ENCODE assay signal across 20 cellular contexts in genomic region chr2:58432491-58433166, GRCh38.
DNase-seq lines count a peak whose midpoint lies in the region; TF ChIP-seq lines count a peak whose summit lies in the region.
"Had no signal": no experiment of that assay in that cellular context is flagged by ENCODE, and none has a peak within 500 bp of the region (broad histone marks: within the 10 kb centered on the region; RNA-seq: fewer than 3 reads in every experiment).

No MANE protein-coding gene starts in this region.

- peaks cover 0 to 5% (median 2%) of the 10 kb centered on the region in 6 donors for H3K9me3 Mint-ChIP-seq in immature natural killer cell

- in situ Hi-C loops in astrocyte of the spinal cord (cut with HindIII; ENCODE audit: low sequenced_read_pairs) (no loop called here), mammary epithelial cell (cut with MboI; ENCODE audit: low sequenced_read_pairs in 2 of 2) (loop anchor here in 1 of 2 donors (25.0 kb wide), 2 partner anchors 520 to 670 kb away; no protein-coding TSS in a partner anchor)

- no peak overlapping the region for H4K5ac ChIP-seq in mesendoderm (ENCODE audit: low read length)

- 100% methylated on average over 2 of the region's 3 CpGs for WGBS in mesendoderm (ENCODE audit: extremely low coverage, insufficient coverage, low lambda C conversion rate)
- WGBS in smooth muscle cell (ENCODE audit: low lambda C conversion rate) = 49% methylated on average over 3 of the region's 3 CpGs
- 8% methylated on average over 3 of the region's 3 CpGs for WGBS in mammary epithelial cell (ENCODE audit: low coverage, missing lambda C conversion rate)

- H3K27me3 ChIP-seq in mesendoderm (ENCODE audit: insufficient read depth, low read length, poor library complexity) (no peaks in the 10 kb centered on the region), smooth muscle cell (ENCODE audit: low read depth) (no peaks in the 10 kb centered on the region), mammary epithelial cell (ENCODE audit: insufficient read depth, low read length) (peaks cover 10% of the 10 kb centered on the region)
- H3K27me3 ChIP-seq: BE2C had no signal

- H3K27ac ChIP-seq in mesendoderm (ENCODE audit: low read depth, low read length) (no peak overlapping the region), smooth muscle cell (ENCODE audit: low read depth) (no peak overlapping the region), mammary epithelial cell (ENCODE audit: insufficient read depth, low read depth, low read length) (no peak overlapping the region)

- H4K20me1 ChIP-seq in smooth muscle cell (ENCODE audit: low read depth) (no peaks in the 10 kb centered on the region), mammary epithelial cell (ENCODE audit: insufficient read depth, low read length) (no peaks in the 10 kb centered on the region)

- H2BK15ac ChIP-seq in mesendoderm (replicated peaks; ENCODE audit: low read depth) = no peak overlapping the region

- H2AK5ac ChIP-seq in mesendoderm (ENCODE audit: low read length) = peak overlapping the region; percentile 83

- H3K56ac ChIP-seq in mesendoderm (ENCODE audit: low read length) = peak overlapping the region; percentile 72

- no peak for TF ChIP-seq CTCF in astrocyte of the spinal cord (IDR thresholded peaks at IDR 0.05; ENCODE audit: low read depth, low read length)
- no peak for TF ChIP-seq CTCF in smooth muscle cell (IDR thresholded peaks at IDR 0.05; ENCODE audit: borderline replicate concordance, insufficient read depth, poor library complexity, severe bottlenecking)
- TF ChIP-seq CTCF in mammary epithelial cell (conservative IDR thresholded peaks at IDR 0.05 in 1 of 2, IDR thresholded peaks at IDR 0.05 in 1 of 2; ENCODE audit: extremely low read depth in 1 of 2, insufficient read depth in 1 of 2, low read depth in 1 of 2, low read length in 2 of 2) = no peak

- BruUV-seq in mammary epithelial cell (replicated peaks; lab: Mats Ljungman, UMichigan) = no TSS peak

- H3K9ac ChIP-seq in mesendoderm (ENCODE audit: low read length) = no peak overlapping the region
- no peak overlapping the region for H3K9ac ChIP-seq in smooth muscle cell (ENCODE audit: low read depth)
- no peak overlapping the region for H3K9ac ChIP-seq in mammary epithelial cell (ENCODE audit: insufficient read depth, low read length)

- no peak overlapping the region for H3K27ac Mint-ChIP-seq in immature natural killer cell

- H3K79me2 ChIP-seq in mesendoderm (ENCODE audit: control insufficient read depth, insufficient read depth, low read length) = no peaks in the 10 kb centered on the region
- H3K79me2 ChIP-seq in smooth muscle cell (ENCODE audit: low read depth) = no peaks in the 10 kb centered on the region
- H3K79me2 ChIP-seq in mammary epithelial cell (ENCODE audit: insufficient read depth, low read length) = no peaks in the 10 kb centered on the region

- intact Hi-C loops in mammary epithelial cell (cut with micrococcal nuclease) = no loop called here

- H3K79me1 ChIP-seq in mesendoderm (ENCODE audit: low read length) = no peaks in the 10 kb centered on the region

- H3K9me3 ChIP-seq in smooth muscle cell (replicated peaks; ENCODE audit: low read depth) (no peaks in the 10 kb centered on the region), mammary epithelial cell (replicated peaks; ENCODE audit: insufficient read depth, low read length) (no peaks in the 10 kb centered on the region)
- H3K9me3 ChIP-seq: BE2C had no signal

- dilution Hi-C loops in mammary epithelial cell (cut with HindIII; ENCODE audit: low sequenced_read_pairs) = no loop called here

- DNase-seq in M059J (ENCODE audit: low read depth) = peak; percentile 35
- peak; percentile 12 for DNase-seq in astrocyte of the spinal cord (ENCODE audit: low read depth, low spot score)
- peak; percentile 63 for DNase-seq in mesendoderm
- no peak for DNase-seq in smooth muscle cell (lab: John Stamatoyannopoulos, UW; ENCODE audit: unreplicated experiment)
- no peak for DNase-seq in activated naive CD4-positive, alpha-beta T cell (lab: John Stamatoyannopoulos, UW)
- no peak for DNase-seq in immature natural killer cell
- no peak for DNase-seq in mammary epithelial cell
- DNase-seq: BE2C; DMS53; EL; GF-D8; GOT3; Karpas-422; NCI-H1417; NCI-H1694 treated with DMSO at 0.1 percent for 48 hours; NCI-H2107; NCI-H510A; NCI-H748 treated with DMSO at 0.1 percent for 48 hours; NK-92 treated with Interleukin-12 subunit alpha and Interleukin-12 subunit beta, amount 100 ng/mL, for 24 hours; SIG-M5 had no signal

- peaks cover 9% of the 10 kb centered on the region for H3F3A ChIP-seq in smooth muscle cell (ENCODE audit: low read depth)

- no peak overlapping the region for H3K4me2 ChIP-seq in mesendoderm (ENCODE audit: low read length)
- peak overlapping the region; percentile 63 for H3K4me2 ChIP-seq in smooth muscle cell
- no peak overlapping the region for H3K4me2 ChIP-seq in mammary epithelial cell (ENCODE audit: insufficient read depth, low read depth, low read length)

- CTCF ChIA-PET in mammary epithelial cell (lab: Charles Lee; ENCODE audit: low non-redundant PET) = no interaction called here

- H3K4me1 Mint-ChIP-seq in immature natural killer cell = peaks cover 2 to 14% of the 10 kb centered on the region in 2 donors

- H3K36me3 ChIP-seq in mesendoderm (ENCODE audit: control insufficient read depth, insufficient read depth, low read length) = no peaks in the 10 kb centered on the region
- H3K36me3 ChIP-seq in smooth muscle cell (ENCODE audit: low read depth) = no peaks in the 10 kb centered on the region
- H3K36me3 ChIP-seq in mammary epithelial cell (ENCODE audit: insufficient read depth, low read length) = no peaks in the 10 kb centered on the region
- H3K36me3 ChIP-seq: BE2C had no signal

- H3K23ac ChIP-seq in mesendoderm (ENCODE audit: low read length) = peak overlapping the region; percentile 48

- peak overlapping the region; percentile 5 for H2BK120ac ChIP-seq in mesendoderm (ENCODE audit: low read depth, low read length)

- H3K4me1 ChIP-seq in mesendoderm (ENCODE audit: control insufficient read depth, low read depth, low read length) (peaks cover 21% of the 10 kb centered on the region), smooth muscle cell (ENCODE audit: low read depth) (peaks cover 10% of the 10 kb centered on the region), mammary epithelial cell (ENCODE audit: insufficient read depth, low read length) (peaks cover 3% of the 10 kb centered on the region)
- H3K4me1 ChIP-seq: BE2C had no signal

- H3K18ac ChIP-seq in mesendoderm (ENCODE audit: low read length) = peak overlapping the region; percentile 13

- no peak overlapping the region for H2AFZ ChIP-seq in smooth muscle cell (ENCODE audit: low read depth)
- H2AFZ ChIP-seq in mammary epithelial cell (ENCODE audit: low read depth, low read length) = no peak overlapping the region

- peak overlapping the region; percentile 82 for H2BK5ac ChIP-seq in mesendoderm (ENCODE audit: low read length)

- H3K4ac ChIP-seq in mesendoderm (ENCODE audit: low read depth, low read length) = no peak overlapping the region

- H3K36me3 Mint-ChIP-seq in immature natural killer cell = no peaks in the 10 kb centered on the region

- H3K4me3 ChIP-seq in astrocyte of the spinal cord (ENCODE audit: low read depth, low read length) (no peak overlapping the region), mesendoderm (ENCODE audit: low read length) (no peak overlapping the region), smooth muscle cell (no peak overlapping the region), mammary epithelial cell (replicated peaks in 1 of 3; ENCODE audit: insufficient read depth in 1 of 3, low read depth in 2 of 3, low read length in 3 of 3) (no peak overlapping the region)

- no peak overlapping the region for H4K8ac ChIP-seq in mesendoderm (ENCODE audit: low read depth, low read length)

- H3K27me3 Mint-ChIP-seq in immature natural killer cell (ENCODE audit: low read depth in 3 of 3) = peaks cover 0 to 6% (median 2%) of the 10 kb centered on the region in 3 donors

- no peak overlapping the region for H3K4me3 Mint-ChIP-seq in immature natural killer cell

Comparison
In these comparisons a context has a peak if more than half of its experiments do, and no peak if none do; other contexts are left out.
1. DNase-seq: peak in M059J (single experiment), astrocyte of the spinal cord (single experiment) and mesendoderm (single experiment); none in smooth muscle cell (single experiment), activated naive CD4-positive, alpha-beta T cell (0 of 4), immature natural killer cell (0 of 3) and mammary epithelial cell (single experiment).